Comparison of ENCODE assay signal across 21 cellular contexts in the genomic region with DNA sequence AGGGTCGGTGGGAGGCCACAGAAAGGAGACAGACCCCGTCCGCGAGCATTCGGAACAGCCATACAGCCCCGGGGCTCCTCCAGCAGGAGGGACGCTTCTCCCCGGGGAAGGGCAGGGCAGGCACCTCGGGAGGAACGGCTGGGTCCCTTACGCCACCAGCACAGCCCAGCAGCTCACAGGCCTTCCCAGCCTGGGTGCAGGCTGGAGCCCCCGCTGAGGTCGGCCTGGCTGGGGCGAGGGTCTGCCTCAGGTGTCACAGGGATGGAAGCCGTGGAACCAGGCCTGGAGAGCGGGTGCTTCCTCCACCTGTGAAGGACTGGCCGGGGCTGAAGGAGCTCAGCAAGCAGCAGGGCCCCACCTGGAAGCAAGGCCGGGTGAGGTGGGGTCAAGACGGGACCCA.
"Had no signal": no experiment of that assay in that cellular context is flagged by ENCODE, and none has a peak within 500 bp of the region (broad histone marks: within the 10 kb centered on the region; RNA-seq: fewer than 3 reads in every experiment).

No MANE protein-coding gene starts in this region.

- H3K4me3 ChIP-seq: esophagus squamous epithelium, gastroesophageal sphincter, ovary, right lobe of liver, tibial artery, upper lobe of left lung, vagina had no signal

- ATAC-seq: gastroesophageal sphincter; left colon; left ventricle myocardium superior; naive thymus-derived CD4-positive, alpha-beta T cell; right lobe of liver; stimulated activated memory B cell treated with anti-CD40 and anti-IgM and Interleukin-4, amounts not matched to agents 10 μg/mL and 1 μg/mL and 100 μg/mL, for 72 hours had no signal

- H3K36me3 ChIP-seq: esophagus squamous epithelium, gastroesophageal sphincter, ovary, right lobe of liver, tibial artery, upper lobe of left lung, vagina had no signal

- H3K27ac ChIP-seq: esophagus squamous epithelium, gastroesophageal sphincter, ovary, right lobe of liver, tibial artery, upper lobe of left lung, vagina had no signal

- DNase-seq: esophagus squamous epithelium; foreskin fibroblast; glutamatergic neuron; immature natural killer cell; left colon; left ventricle myocardium superior; mesendoderm; naive thymus-derived CD4-positive, alpha-beta T cell; nephron progenitor cell; ovary; stimulated activated CD4-positive, alpha-beta T cell treated with anti-CD3 and anti-CD28 coated beads, Interleukin-15, amount 100 ng/mL, for 24 hours; stimulated activated CD4-positive, alpha-beta T cell treated with anti-CD3 and anti-CD28 coated beads, Interleukin-1b, Interleukin-23, amount 100 ng/mL, for 48 hours; stimulated activated CD4-positive, alpha-beta T cell treated with anti-CD3 and anti-CD28 coated beads, Interleukin-4, amount 100 ng/mL, for 24 hours; tibial artery had no signal

- H3K27me3 ChIP-seq: ovary, right lobe of liver, upper lobe of left lung, vagina had no signal

- FAIRE-seq: colon, keratinocyte had no signal

- H3K9me3 ChIP-seq: esophagus squamous epithelium, gastroesophageal sphincter, ovary, right lobe of liver, tibial artery, upper lobe of left lung, vagina had no signal

- H3K4me1 ChIP-seq: esophagus squamous epithelium, gastroesophageal sphincter, right lobe of liver, upper lobe of left lung, vagina had no signal
